Comparison of ENCODE assay signal across 17 cellular contexts in genomic region chr1:163195728-163196448, GRCh38. TPM values are rescaled to one million over a fixed set of nuclear protein-coding genes. Genes with fewer than 3 reads are reported as not detected.
DNase-seq lines count a peak whose midpoint lies in the region; ATAC-seq and TF ChIP-seq lines count a peak whose summit lies in the region.
"Had no signal": no experiment of that assay in that cellular context is flagged by ENCODE, and none has a peak within 500 bp of the region (broad histone marks: within the 10 kb centered on the region; RNA-seq: fewer than 3 reads in every experiment).

No MANE protein-coding gene starts in this region.

- H3K79me2 ChIP-seq in mesendoderm (ENCODE audit: control insufficient read depth, insufficient read depth, low read length), result no peaks in the 10 kb centered on the region

- no peak overlapping the region for H4K8ac ChIP-seq in mesendoderm (ENCODE audit: low read depth, low read length)

- H3K4me3 ChIP-seq in fibroblast of the aortic adventitia (ENCODE audit: low read depth, low read length) (no peak overlapping the region), mesendoderm (ENCODE audit: low read length) (no peak overlapping the region)
- H3K4me3 ChIP-seq: BLaER1, SJCRH30 had no signal

- no peak for TF ChIP-seq CTCF in fibroblast of the aortic adventitia (IDR thresholded peaks at IDR 0.05; ENCODE audit: insufficient read depth, low read length)
- no peak for TF ChIP-seq CTCF in CD4-positive, alpha-beta T cell (IDR thresholded peaks at IDR 0.05)

- no peaks in the 10 kb centered on the region for H3K36me3 Mint-ChIP-seq in CD4-positive, alpha-beta T cell (ENCODE audit: low read depth)
- no peaks in the 10 kb centered on the region for H3K36me3 Mint-ChIP-seq in activated CD4-positive, alpha-beta T cell treated with anti-CD3 and anti-CD28 coated beads, Interleukin-2, amount 10 ng/mL, durations not matched to agents 7 days and 5 days (ENCODE audit: low read depth)

- no peak overlapping the region for H3K27ac ChIP-seq in mesendoderm (ENCODE audit: low read depth, low read length)
- H3K27ac ChIP-seq in CD4-positive, alpha-beta T cell (ENCODE audit: low read depth, low read length), result no peak overlapping the region
- H3K27ac ChIP-seq: BLaER1, SJCRH30 had no signal

- H3K9me3 Mint-ChIP-seq in CD4-positive, alpha-beta T cell, result no peaks in the 10 kb centered on the region
- no peaks in the 10 kb centered on the region for H3K9me3 Mint-ChIP-seq in activated CD4-positive, alpha-beta T cell treated with anti-CD3 and anti-CD28 coated beads, Interleukin-2, amount 10 ng/mL, durations not matched to agents 7 days and 5 days
- H3K9me3 Mint-ChIP-seq: HFFc6 had no signal

- no peak overlapping the region for H4K5ac ChIP-seq in mesendoderm (ENCODE audit: low read length)

- H3K27me3 Mint-ChIP-seq in CD4-positive, alpha-beta T cell, result no peaks in the 10 kb centered on the region
- peaks cover 2% of the 10 kb centered on the region for H3K27me3 Mint-ChIP-seq in activated CD4-positive, alpha-beta T cell treated with anti-CD3 and anti-CD28 coated beads, Interleukin-2, amount 10 ng/mL, durations not matched to agents 7 days and 5 days

- H2BK120ac ChIP-seq in mesendoderm (ENCODE audit: low read depth, low read length), result no peak overlapping the region

- CTCF ChIA-PET in CD4-positive, alpha-beta T cell (lab: Charles Lee), result no interaction called here
- CTCF ChIA-PET in activated CD4-positive, alpha-beta T cell treated with anti-CD3 and anti-CD28 coated beads, Interleukin-2, amount 10 ng/mL, durations not matched to agents 7 days and 5 days (lab: Charles Lee), result no interaction called here

- H3K4me2 ChIP-seq in mesendoderm (ENCODE audit: low read length), result no peak overlapping the region
- H3K4me2 ChIP-seq: BLaER1 had no signal

- DNase-seq in ELF-1 (ENCODE audit: low read depth, low spot score) (peak; percentile 10), fibroblast of the aortic adventitia (ENCODE audit: low read depth) (peak; percentile 72), mesendoderm (peak; percentile 97), Kasumi-1 (lab: John Stamatoyannopoulos, UW) (no peak)
- DNase-seq in CD4-positive, alpha-beta T cell, result no peak
- DNase-seq in activated CD4-positive, alpha-beta T cell treated with anti-CD3 and anti-CD28 coated beads, Interleukin-2, amount 10 ng/mL, durations not matched to agents 7 days and 5 days, result no peak
- DNase-seq: GF-D8, HFFc6, NCI-H1436 treated with DMSO at 0.1 percent for 48 hours, NCI-H774, retina, SJCRH30 had no signal

- H3K9ac ChIP-seq in mesendoderm (ENCODE audit: low read length), result no peak overlapping the region
- H3K9ac ChIP-seq: BLaER1 had no signal

- H3K4me3 Mint-ChIP-seq in CD4-positive, alpha-beta T cell, result no peak overlapping the region
- H3K4me3 Mint-ChIP-seq in activated CD4-positive, alpha-beta T cell treated with anti-CD3 and anti-CD28 coated beads, Interleukin-2, amount 10 ng/mL, durations not matched to agents 7 days and 5 days, result no peak overlapping the region
- H3K4me3 Mint-ChIP-seq: HFFc6 had no signal

- no peaks in the 10 kb centered on the region for H3K79me1 ChIP-seq in mesendoderm (ENCODE audit: low read length)

- no peak overlapping the region for H2BK5ac ChIP-seq in mesendoderm (ENCODE audit: low read length)

- no CpG with 5 or more reads among the region's 5 CpGs for WGBS in mesendoderm (ENCODE audit: extremely low coverage, insufficient coverage, low lambda C conversion rate)

- no peak overlapping the region for H3K56ac ChIP-seq in mesendoderm (ENCODE audit: low read length)

- H2AK5ac ChIP-seq in mesendoderm (ENCODE audit: low read length), result no peak overlapping the region

- no peak overlapping the region for H3K4ac ChIP-seq in mesendoderm (ENCODE audit: low read depth, low read length)

- H3K27me3 ChIP-seq in mesendoderm (ENCODE audit: insufficient read depth, low read length, poor library complexity), result no peaks in the 10 kb centered on the region
- no peaks in the 10 kb centered on the region for H3K27me3 ChIP-seq in CD4-positive, alpha-beta T cell (ENCODE audit: control insufficient read depth, insufficient read depth, low read length)
- H3K27me3 ChIP-seq: adrenal gland, BLaER1, SJCRH30 had no signal

- no peak overlapping the region for H2BK15ac ChIP-seq in mesendoderm (replicated peaks; ENCODE audit: low read depth)

- H3K18ac ChIP-seq in mesendoderm (ENCODE audit: low read length), result no peak overlapping the region

- H3K4me1 Mint-ChIP-seq in CD4-positive, alpha-beta T cell (ENCODE audit: low read depth), result no peaks in the 10 kb centered on the region
- no peaks in the 10 kb centered on the region for H3K4me1 Mint-ChIP-seq in activated CD4-positive, alpha-beta T cell treated with anti-CD3 and anti-CD28 coated beads, Interleukin-2, amount 10 ng/mL, durations not matched to agents 7 days and 5 days

- no peaks in the 10 kb centered on the region for H3K36me3 ChIP-seq in mesendoderm (ENCODE audit: control insufficient read depth, insufficient read depth, low read length)
- H3K36me3 ChIP-seq: adrenal gland, BLaER1, SJCRH30 had no signal

- no peak overlapping the region for H3K23ac ChIP-seq in mesendoderm (ENCODE audit: low read length)

- no peaks in the 10 kb centered on the region for H3K9me3 ChIP-seq in CD4-positive, alpha-beta T cell (ENCODE audit: control insufficient read depth, low read length)
- H3K9me3 ChIP-seq: adrenal gland, BLaER1, SJCRH30 had no signal

- POLR2A ChIA-PET in CD4-positive, alpha-beta T cell (lab: Charles Lee), result no interaction called here
- POLR2A ChIA-PET in activated CD4-positive, alpha-beta T cell treated with anti-CD3 and anti-CD28 coated beads, Interleukin-2, amount 10 ng/mL, durations not matched to agents 7 days and 5 days (lab: Charles Lee), result no interaction called here

- H3K4me1 ChIP-seq in mesendoderm (ENCODE audit: control insufficient read depth, low read depth, low read length), result peaks cover 5% of the 10 kb centered on the region
- H3K4me1 ChIP-seq: BLaER1, SJCRH30 had no signal

- intact Hi-C loops in CD4-positive, alpha-beta T cell (cut with DNase I, micrococcal nuclease), result no loop called here

- no peak overlapping the region for H3K27ac Mint-ChIP-seq in CD4-positive, alpha-beta T cell
- H3K27ac Mint-ChIP-seq in activated CD4-positive, alpha-beta T cell treated with anti-CD3 and anti-CD28 coated beads, Interleukin-2, amount 10 ng/mL, durations not matched to agents 7 days and 5 days, result no peak overlapping the region
- H3K27ac Mint-ChIP-seq: HFFc6 had no signal

- ATAC-seq in SK-N-SH treated with all-trans-retinoic acid at 6 μM for 48 hours (peak; percentile 78), HG02840 (IDR thresholded peaks at IDR 0.05; ENCODE audit: low FRiP score, unreplicated experiment) (no peak)
- ATAC-seq in CD4-positive, alpha-beta T cell (ENCODE audit: poor library complexity), result no peak
- ATAC-seq: activated CD4-positive, CD25-positive, alpha-beta regulatory T cell treated with anti-CD3 and anti-CD28 coated beads, Interleukin-2, amount 50 U/mL, for 24 hours had no signal

TF ChIP-seq in SK-N-SH treated with all-trans-retinoic acid at 6 μM for 48 hours, 23 proteins besides CTCF, POLR2A, EP300 and RAD21 (continues in another document):
- TF ChIP-seq SNAI2 (CRISPR knock-in tag; IDR thresholded peaks at IDR 0.05) (no peak), PPARA (CRISPR knock-in tag; IDR thresholded peaks at IDR 0.05; ENCODE audit: borderline replicate concordance) (no peak), TCF4 (CRISPR knock-in tag; IDR thresholded peaks at IDR 0.05; ENCODE audit: borderline replicate concordance) (peak; percentile 95), CSRNP3 (CRISPR knock-in tag; IDR thresholded peaks at IDR 0.05) (no peak; the same call in 1 of the 2 replicates), ISL1 (CRISPR knock-in tag; IDR thresholded peaks at IDR 0.05) (peak; percentile 95), GLIS3 (CRISPR knock-in tag; IDR thresholded peaks at IDR 0.05) (0 out of 2 replicates have a peak, but pooled peaks have one; percentile 69), ZFP3 (CRISPR knock-in tag; IDR thresholded peaks at IDR 0.05) (0 out of 2 replicates have a peak, but pooled peaks have one; percentile 58), ZFP30 (CRISPR knock-in tag; IDR thresholded peaks at IDR 0.05) (no peak; the same call in 1 of the 2 replicates), ESRRG (CRISPR knock-in tag; IDR thresholded peaks at IDR 0.05) (no peak), ARNTL (CRISPR knock-in tag; IDR thresholded peaks at IDR 0.05; ENCODE audit: borderline replicate concordance, low read depth) (no peak), RARB (CRISPR knock-in tag; IDR thresholded peaks at IDR 0.05) (no peak), OSR1 (CRISPR knock-in tag; IDR thresholded peaks at IDR 0.05) (no peak; the same call in 1 of the 2 replicates), ZNF8 (CRISPR knock-in tag; IDR thresholded peaks at IDR 0.05) (peak; percentile 38; the same call in 1 of the 2 replicates), TOX (CRISPR knock-in tag; IDR thresholded peaks at IDR 0.05; ENCODE audit: borderline replicate concordance) (0 out of 2 replicates have a peak, but pooled peaks have one; percentile 35)

RNA-seq across cellular contexts. Expression of gene RGS5, which starts 6.8 kb away (rescaled TPM):
- total RNA-seq in fibroblast of the aortic adventitia (ENCODE audit: low replicate concordance), result 6.4 and 20.2 TPM in 2 replicates
- polyA plus RNA-seq in mesendoderm (2013, experiment 1 of 2), result 82.0 TPM
- polyA plus RNA-seq in mesendoderm (2013, experiment 2 of 2), result 76.3 TPM
- total RNA-seq in CD4-positive, alpha-beta T cell, result 1 to 10 TPM; 1.2 to 1.6 TPM
- total RNA-seq in activated CD4-positive, alpha-beta T cell treated with anti-CD3 and anti-CD28 coated beads, Interleukin-2, amount 10 ng/mL, durations not matched to agents 7 days and 5 days, result 1 to 10 TPM; 2.2 to 2.5 TPM

Comparison
In these comparisons a context has a peak if more than half of its experiments do, and no peak if none do; other contexts are left out.
1. DNase-seq: peak in ELF-1 (single experiment), fibroblast of the aortic adventitia (single experiment) and mesendoderm (single experiment); none in CD4-positive, alpha-beta T cell (0 of 10), activated CD4-positive, alpha-beta T cell treated with anti-CD3 and anti-CD28 coated beads, Interleukin-2, amount 10 ng/mL, durations not matched to agents 7 days and 5 days (single experiment) and Kasumi-1 (0 of 2).